ENCODE assay signal across 23 cellular contexts in the genomic region with DNA sequence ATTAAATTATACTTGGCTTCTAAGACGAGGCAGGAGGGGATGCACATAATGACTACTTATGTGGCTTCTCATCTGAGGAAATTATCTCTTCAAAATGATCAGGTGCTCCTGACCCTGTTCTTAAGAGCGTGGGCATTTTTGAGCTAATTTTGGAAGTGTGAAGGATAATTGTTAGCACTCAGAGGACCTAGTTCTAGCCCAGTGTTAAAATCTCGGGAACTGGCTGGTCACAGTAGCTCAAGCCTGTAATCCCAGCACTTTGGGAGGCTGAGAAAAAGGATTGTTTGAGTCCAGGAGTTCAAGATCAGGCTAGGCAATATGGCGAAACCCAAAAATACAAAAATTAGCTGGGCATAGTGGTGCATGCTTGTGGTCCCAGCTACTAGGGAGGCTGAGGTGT.
DNase-seq lines count a peak whose midpoint lies in the region; ATAC-seq and TF ChIP-seq lines count a peak whose summit lies in the region.
"Had no signal": no experiment of that assay in that cellular context is flagged by ENCODE, and none has a peak within 500 bp of the region (broad histone marks: within the 10 kb centered on the region; RNA-seq: fewer than 3 reads in every experiment).

No MANE protein-coding gene starts in this region.

- peaks cover 0 to 3% (median 0%) of the 10 kb centered on the region in 12 donors for H3K4me1 ChIP-seq in heart left ventricle
- H3K4me1 ChIP-seq: BE2C, BLaER1 had no signal

- DNase-seq in left ventricle myocardium superior, result no peak
- DNase-seq in heart left ventricle, result no peak
- peak; percentile 43 for DNase-seq in NCI-H2227 (lab: John Stamatoyannopoulos, UW; ENCODE audit: unreplicated experiment)
- DNase-seq in NCI-H2227 treated with DMSO at 0.1 percent for 48 hours (lab: John Stamatoyannopoulos, UW), result peak; percentile 64
- DNase-seq in DMS114 treated with DMSO at 0.1 percent for 48 hours (lab: John Stamatoyannopoulos, UW; ENCODE audit: unreplicated experiment), result no peak
- DNase-seq in Calu3, result no peak
- DNase-seq: 8988T; ACHN; BE2C; C1 segment of cervical spinal cord; CD4-positive, alpha-beta memory T cell; CD4-positive, CD25-positive, alpha-beta regulatory T cell; CD8-positive, alpha-beta memory T cell; COR-L47; DMS153; DMS53; DMS79; DND-41; EL; GDM1 had no signal

- no peak overlapping the region for H3K4me3 ChIP-seq in heart left ventricle
- H3K4me3 ChIP-seq: BLaER1, GM12878 had no signal

- TF ChIP-seq CTCF in heart left ventricle (IDR thresholded peaks at IDR 0.05) (no peak), Calu3 (IDR thresholded peaks at IDR 0.05; ENCODE audit: unreplicated experiment) (no peak)

- ATAC-seq in left ventricle myocardium superior (peak; percentile 14), heart left ventricle (no peak)
- ATAC-seq: GM12878 had no signal

- no peaks in the 10 kb centered on the region for H3K36me3 ChIP-seq in heart left ventricle
- H3K36me3 ChIP-seq: BE2C, BLaER1 had no signal

- H3K27me3 ChIP-seq in heart left ventricle, result no peaks in the 10 kb centered on the region
- H3K27me3 ChIP-seq: BE2C, BLaER1 had no signal

- CTCF ChIA-PET in Calu3 (lab: Charles Lee), result interaction anchor here (0.6 to 0.7 kb wide), 2 partner anchors 18 to 32 kb away, joined by 4 to 8 read pairs; no protein-coding TSS in a partner anchor

- H3K27ac Mint-ChIP-seq in Calu3 (ENCODE audit: unreplicated experiment), result no peak overlapping the region
- H3K27ac Mint-ChIP-seq: CD14-positive monocyte; CD4-positive, alpha-beta memory T cell; CD4-positive, CD25-positive, alpha-beta regulatory T cell; CD8-positive, alpha-beta memory T cell had no signal

- no peak for TF ChIP-seq POLR2A in heart left ventricle (IDR thresholded peaks at IDR 0.05)

- H3K4me3 Mint-ChIP-seq in Calu3 (ENCODE audit: low read depth, unreplicated experiment), result no peak overlapping the region
- H3K4me3 Mint-ChIP-seq: CD14-positive monocyte; CD4-positive, alpha-beta memory T cell; CD4-positive, CD25-positive, alpha-beta regulatory T cell; CD8-positive, alpha-beta memory T cell had no signal

- BruUV-seq in Calu3 (replicated peaks; lab: Mats Ljungman, UMichigan), result no TSS peak

- no peaks in the 10 kb centered on the region for H3K36me3 Mint-ChIP-seq in Calu3 (ENCODE audit: insufficient read depth, unreplicated experiment)
- H3K36me3 Mint-ChIP-seq: CD14-positive monocyte; CD4-positive, alpha-beta memory T cell; CD4-positive, CD25-positive, alpha-beta regulatory T cell; CD8-positive, alpha-beta memory T cell had no signal

- no peaks in the 10 kb centered on the region for H3K9me3 ChIP-seq in heart left ventricle
- H3K9me3 ChIP-seq: BE2C, BLaER1 had no signal

- intact Hi-C loops in left ventricle myocardium superior (cut with micrococcal nuclease), result no loop called here
- intact Hi-C loops in heart left ventricle (cut with DNase I), result no loop called here
- intact Hi-C loops in Calu3 (cut with micrococcal nuclease; ENCODE audit: unreplicated experiment), result no loop called here

- H3K9me3 Mint-ChIP-seq in Calu3 (ENCODE audit: low read depth, unreplicated experiment), result no peaks in the 10 kb centered on the region
- H3K9me3 Mint-ChIP-seq: CD4-positive, alpha-beta memory T cell; CD8-positive, alpha-beta memory T cell had no signal

- 60 to 66% (median 62%) methylated on average over 4 of the region's 4 CpGs for WGBS in heart left ventricle, 4 donors

- H3K27me3 Mint-ChIP-seq in Calu3 (ENCODE audit: unreplicated experiment), result no peaks in the 10 kb centered on the region

- H3K4me1 Mint-ChIP-seq in Calu3 (ENCODE audit: low read depth, unreplicated experiment), result no peaks in the 10 kb centered on the region
- H3K4me1 Mint-ChIP-seq: CD14-positive monocyte; CD4-positive, alpha-beta memory T cell; CD4-positive, CD25-positive, alpha-beta regulatory T cell; CD8-positive, alpha-beta memory T cell had no signal

- H3K27ac ChIP-seq in heart left ventricle, result no peak overlapping the region
- H3K27ac ChIP-seq: BLaER1 had no signal

Comparison
In these comparisons a context has a peak if more than half of its experiments do, and no peak if none do; other contexts are left out.
1. DNase-seq: peak in NCI-H2227 (single experiment) and NCI-H2227 treated with DMSO at 0.1 percent for 48 hours (single experiment); none in left ventricle myocardium superior (single experiment), heart left ventricle (0 of 5), DMS114 treated with DMSO at 0.1 percent for 48 hours (single experiment) and Calu3 (single experiment).